ENCODE assay signal across 8 cellular contexts in genomic region chr10:91077549-91078017, GRCh38.
DNase-seq lines count a peak whose midpoint lies in the region; ATAC-seq and TF ChIP-seq lines count a peak whose summit lies in the region.

No MANE protein-coding gene starts in this region.

- TF ChIP-seq EP300 in upper lobe of left lung (IDR thresholded peaks at IDR 0.05): no peak

- no peaks in the 10 kb centered on the region for H3K9me3 ChIP-seq in upper lobe of left lung

- WGBS in upper lobe of left lung, 2 donors: 20 to 40% methylated on average over 8 of the region's 8 CpGs

- TF ChIP-seq CTCF in MCF 10A (IDR thresholded peaks at IDR 0.05; ENCODE audit: unreplicated experiment) (no peak), upper lobe of left lung (IDR thresholded peaks at IDR 0.05) (no peak)

- H3K27me3 ChIP-seq in upper lobe of left lung: no peaks in the 10 kb centered on the region

- no peak overlapping the region for H3K27ac Mint-ChIP-seq in MCF 10A (ENCODE audit: low read depth, unreplicated experiment)

- intact Hi-C loops in MCF 10A (cut with micrococcal nuclease): no loop called here

- POLR2A ChIA-PET in MCF 10A (lab: Yijun Ruan, JAX): interaction anchor here (0.8 kb wide), 1 partner anchor 183 kb away, joined by 3 read pairs; no protein-coding TSS in a partner anchor

- CTCF ChIA-PET in MCF 10A (lab: Yijun Ruan, JAX): interaction anchor here (0.5 to 4.7 kb wide), 4 partner anchors 12 to 489 kb away, joined by 3 to 41 read pairs (median 4); no protein-coding TSS in a partner anchor

- H3K4me3 ChIP-seq in upper lobe of left lung: peak overlapping the region in 1 of 4 donors; percentile 16

- ATAC-seq in left lobe of liver (peak; percentile 93), upper lobe of left lung (ENCODE audit: low FRiP score in 2 of 2) (no peak), HG02870 (IDR thresholded peaks at IDR 0.05; ENCODE audit: unreplicated experiment) (no peak), GM21423 (IDR thresholded peaks at IDR 0.05; ENCODE audit: unreplicated experiment) (no peak)

- H3K27ac ChIP-seq in upper lobe of left lung: peak overlapping the region in 3 of 4 donors; percentile 22 to 54 (median 54)

- H3K36me3 ChIP-seq in upper lobe of left lung: no peaks in the 10 kb centered on the region

- no TSS peak for BruUV-seq in MCF 10A (replicated peaks; lab: Mats Ljungman, UMichigan)

- H3K27me3 Mint-ChIP-seq in MCF 10A (ENCODE audit: insufficient read depth, unreplicated experiment): peaks cover 83% of the 10 kb centered on the region

- DNase-seq in NCI-H2171 treated with DMSO at 0.1 percent for 48 hours (lab: John Stamatoyannopoulos, UW) (peak; percentile 4), NCI-H2171 (lab: John Stamatoyannopoulos, UW) (no peak), MCF 10A (ENCODE audit: unreplicated experiment) (peak; percentile 46), left lobe of liver (ENCODE audit: low spot score) (peak; percentile 93), upper lobe of left lung (peak in 1 of 2 donors; percentile 58)
- no peak for DNase-seq in stimulated activated CD4-positive, alpha-beta T cell treated with anti-CD3 and anti-CD28 coated beads, Interleukin-1b, Interleukin-23, amount 100 ng/mL, for 48 hours

- no peak overlapping the region for H3K4me3 Mint-ChIP-seq in MCF 10A (ENCODE audit: unreplicated experiment)

- H3K36me3 Mint-ChIP-seq in MCF 10A (ENCODE audit: insufficient read depth, unreplicated experiment): no peaks in the 10 kb centered on the region

- TF ChIP-seq POLR2A in upper lobe of left lung (IDR thresholded peaks at IDR 0.05): no peak

- H3K4me1 ChIP-seq in upper lobe of left lung: peaks cover 11 to 15% (median 13%) of the 10 kb centered on the region in 4 donors

- peaks cover 6% of the 10 kb centered on the region for H3K4me1 Mint-ChIP-seq in MCF 10A (ENCODE audit: insufficient read depth, unreplicated experiment)

- no peaks in the 10 kb centered on the region for H3K9me3 Mint-ChIP-seq in MCF 10A (ENCODE audit: unreplicated experiment)

Comparison
In these comparisons a context has a peak if more than half of its experiments do, and no peak if none do; other contexts are left out.
1. DNase-seq: peak in NCI-H2171 treated with DMSO at 0.1 percent for 48 hours (single experiment), MCF 10A (single experiment) and left lobe of liver (single experiment); none in NCI-H2171 (single experiment) and stimulated activated CD4-positive, alpha-beta T cell treated with anti-CD3 and anti-CD28 coated beads, Interleukin-1b, Interleukin-23, amount 100 ng/mL, for 48 hours (single experiment).